Comparison of ENCODE assay signal across 28 cellular contexts in the genomic region with DNA sequence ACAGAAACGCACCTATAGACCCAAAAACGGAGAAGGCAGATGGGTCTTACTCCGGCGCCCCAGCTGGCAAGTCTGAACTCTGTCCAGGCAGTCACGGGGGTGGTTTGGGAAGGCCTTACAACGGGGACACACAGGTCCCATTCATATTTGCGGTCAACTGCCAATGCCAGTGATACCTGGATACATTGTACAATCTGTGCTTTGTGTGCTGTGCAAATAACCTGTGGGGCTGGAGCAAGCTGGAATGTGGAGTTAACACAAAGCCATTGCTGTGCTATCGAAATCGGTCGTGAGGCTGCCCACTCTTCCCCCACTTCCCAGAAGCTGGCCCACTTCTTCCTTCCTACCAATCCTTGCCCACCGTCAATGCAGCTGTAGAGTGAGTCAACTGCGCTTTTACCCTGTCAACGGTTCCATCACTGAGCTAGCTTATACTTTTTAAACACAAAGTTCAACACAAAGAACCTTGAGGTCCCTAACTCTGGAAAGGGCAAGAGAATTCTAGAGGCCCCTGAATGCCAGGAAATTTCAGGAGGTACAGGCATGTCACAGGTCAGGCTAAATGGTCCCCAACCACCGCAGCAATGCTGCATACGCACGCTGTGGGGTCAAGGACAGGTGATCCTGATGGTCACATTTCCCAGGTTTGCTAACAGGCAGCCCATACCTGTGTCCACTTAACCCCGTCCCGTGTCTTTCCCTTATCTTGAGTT.
DNase-seq lines count a peak whose midpoint lies in the region; ATAC-seq, FAIRE-seq and TF ChIP-seq lines count a peak whose summit lies in the region.
"Had no signal": no experiment of that assay in that cellular context is flagged by ENCODE, and none has a peak within 500 bp of the region (broad histone marks: within the 10 kb centered on the region; RNA-seq: fewer than 3 reads in every experiment).

No MANE protein-coding gene starts in this region.

- H3K4me1 ChIP-seq in mucosa of descending colon (ENCODE audit: low read depth) (no peaks in the 10 kb centered on the region), left lung (peaks cover 9 to 23% of the 10 kb centered on the region in 2 donors)

- no peaks in the 10 kb centered on the region for H3K27me3 ChIP-seq in left lung
- H3K27me3 ChIP-seq: ovary, right atrium auricular region had no signal

- no peaks in the 10 kb centered on the region for H3K9me3 ChIP-seq in mucosa of descending colon
- H3K9me3 ChIP-seq in left lung = no peaks in the 10 kb centered on the region
- H3K9me3 ChIP-seq: ovary, right atrium auricular region had no signal

- POLR2A ChIA-PET in WTC11 (lab: Charles Lee) = no interaction called here

- no peak overlapping the region for H3K27ac ChIP-seq in left lung
- H3K27ac ChIP-seq: 22Rv1, dorsolateral prefrontal cortex, ovary, right atrium auricular region had no signal

- DNase-seq in SIG-M5 treated with dmso at 0.1 percent for 504 hours (lab: John Stamatoyannopoulos, UW; ENCODE audit: unreplicated experiment) = peak; percentile 25
- DNase-seq in SIG-M5 (lab: John Stamatoyannopoulos, UW) = no peak
- DNase-seq in WTC11 (ENCODE audit: low spot score) = no peak
- no peak for DNase-seq in mucosa of descending colon
- DNase-seq in left lung = no peak
- no peak for DNase-seq in RCC 7860 (ENCODE audit: low spot score)
- no peak for DNase-seq in T-helper 9 cell
- DNase-seq in immature natural killer cell = no peak
- DNase-seq: activated CD4-positive, alpha-beta T cell treated with anti-CD3 and anti-CD28 coated beads for 4 hours; activated CD8-positive, alpha-beta memory T cell treated with anti-CD3 and anti-CD28 coated beads for 24 hours; activated effector memory CD4-positive, alpha-beta T cell treated with anti-CD3 and anti-CD28 coated beads, Interleukin-2, amount 50 U/mL, for 16 hours; activated naive CD8-positive, alpha-beta T cell treated with anti-CD3 and anti-CD28 coated beads, Interleukin-2, amount 10 ng/mL, durations not matched to agents 7 days and 5 days; CD4-positive, CD25-positive, alpha-beta regulatory T cell; DMS 273 treated with DMSO at 0.1 percent for 48 hours; dorsolateral prefrontal cortex; GOT3; HFFc6; left ventricle myocardium superior; NCI-H1694 treated with DMSO at 0.1 percent for 48 hours; NCI-H2171; ovary; stimulated activated CD4-positive, alpha-beta T cell treated with anti-CD3 and anti-CD28 coated beads, Interleukin-4, amount 100 ng/mL, for 24 hours; substantia nigra; T-helper 2 cell had no signal

- no peaks in the 10 kb centered on the region for H3K36me3 Mint-ChIP-seq in WTC11
- no peaks in the 10 kb centered on the region for H3K36me3 Mint-ChIP-seq in immature natural killer cell
- H3K36me3 Mint-ChIP-seq: CD4-positive, CD25-positive, alpha-beta regulatory T cell; stimulated activated effector memory CD8-positive, alpha-beta T cell treated with anti-CD3 and anti-CD28 coated beads, Interleukin-12 subunit alpha, Interleukin-12 subunit beta, amount 100 ng/mL, for 72 hours had no signal

- H3K36me3 ChIP-seq in mucosa of descending colon (ENCODE audit: low read depth) = no peaks in the 10 kb centered on the region
- no peaks in the 10 kb centered on the region for H3K36me3 ChIP-seq in left lung
- H3K36me3 ChIP-seq: ovary, right atrium auricular region had no signal

- intact Hi-C loops in mucosa of descending colon (cut with DNase I, micrococcal nuclease) (no loop called here), left lung (cut with DNase I) (no loop called here)

- H3K4me3 ChIP-seq in mucosa of descending colon = no peak overlapping the region
- no peak overlapping the region for H3K4me3 ChIP-seq in left lung
- H3K4me3 ChIP-seq: dorsolateral prefrontal cortex, ovary, right atrium auricular region had no signal

- FAIRE-seq in RCC 7860 (lab: Jason Lieb, UNC) = no peak

- H3K4me1 Mint-ChIP-seq in WTC11 (peaks cover 10% of the 10 kb centered on the region), immature natural killer cell (peaks cover 24 to 27% of the 10 kb centered on the region in 2 donors)

- ATAC-seq in WTC11 (no peak), mucosa of descending colon (peak; percentile 17), left lung (no peak)
- ATAC-seq: left ventricle myocardium superior; stimulated activated effector memory CD8-positive, alpha-beta T cell treated with anti-CD3 and anti-CD28 coated beads, Interleukin-12 subunit alpha, Interleukin-12 subunit beta, amount 100 ng/mL, for 72 hours had no signal

- H3K4me3 Mint-ChIP-seq in WTC11 = no peak overlapping the region
- no peak overlapping the region for H3K4me3 Mint-ChIP-seq in immature natural killer cell
- H3K4me3 Mint-ChIP-seq: activated naive CD8-positive, alpha-beta T cell treated with anti-CD3 and anti-CD28 coated beads, Interleukin-2, amount 10 ng/mL, durations not matched to agents 7 days and 5 days; CD4-positive, CD25-positive, alpha-beta regulatory T cell; HFFc6; nephron; stimulated activated effector memory CD8-positive, alpha-beta T cell treated with anti-CD3 and anti-CD28 coated beads, Interleukin-12 subunit alpha, Interleukin-12 subunit beta, amount 100 ng/mL, for 72 hours had no signal

- no peak overlapping the region; the same call in 1 of the 2 replicates for H3K27ac Mint-ChIP-seq in WTC11
- H3K27ac Mint-ChIP-seq in immature natural killer cell = no peak overlapping the region
- H3K27ac Mint-ChIP-seq: activated naive CD8-positive, alpha-beta T cell treated with anti-CD3 and anti-CD28 coated beads, Interleukin-2, amount 10 ng/mL, durations not matched to agents 7 days and 5 days; CD4-positive, CD25-positive, alpha-beta regulatory T cell; HFFc6; stimulated activated effector memory CD8-positive, alpha-beta T cell treated with anti-CD3 and anti-CD28 coated beads, Interleukin-12 subunit alpha, Interleukin-12 subunit beta, amount 100 ng/mL, for 72 hours had no signal

- H3K9me3 Mint-ChIP-seq in WTC11 (no peaks in the 10 kb centered on the region; the same call in 1 of the 2 replicates), immature natural killer cell (no peaks in the 10 kb centered on the region)
- H3K9me3 Mint-ChIP-seq: CD4-positive, CD25-positive, alpha-beta regulatory T cell; HFFc6; nephron; stimulated activated effector memory CD8-positive, alpha-beta T cell treated with anti-CD3 and anti-CD28 coated beads, Interleukin-12 subunit alpha, Interleukin-12 subunit beta, amount 100 ng/mL, for 72 hours had no signal

- CTCF ChIA-PET in WTC11 (lab: Charles Lee) = no interaction called here

- no peak for TF ChIP-seq CTCF in WTC11 (IDR thresholded peaks at IDR 0.05)
- no peak for TF ChIP-seq CTCF in mucosa of descending colon (IDR thresholded peaks at IDR 0.05)
- no peak for TF ChIP-seq CTCF in left lung (IDR thresholded peaks at IDR 0.05)

- H3K27me3 Mint-ChIP-seq in WTC11 (ENCODE audit: low read depth) (no peaks in the 10 kb centered on the region), immature natural killer cell (ENCODE audit: low read depth in 3 of 3) (peaks cover 0 to 1% (median 0%) of the 10 kb centered on the region in 3 donors)
- H3K27me3 Mint-ChIP-seq: activated naive CD8-positive, alpha-beta T cell treated with anti-CD3 and anti-CD28 coated beads, Interleukin-2, amount 10 ng/mL, durations not matched to agents 7 days and 5 days; CD4-positive, CD25-positive, alpha-beta regulatory T cell had no signal

TF ChIP-seq in WTC11, 78 proteins besides CTCF, POLR2A, EP300 and RAD21:
- peak; percentile 60 for TF ChIP-seq GABPB1 (CRISPR knock-in tag; IDR thresholded peaks at IDR 0.05)
- TF ChIP-seq SOX15 (CRISPR knock-in tag; IDR thresholded peaks at IDR 0.05) = no peak
